In genomic region chr1:19454265-19455198, GRCh38 we compare ENCODE assay signal across 9 cellular contexts. TPM values are rescaled to one million over a fixed set of nuclear protein-coding genes. Genes with fewer than 3 reads are reported as not detected.
DNase-seq lines count a peak whose midpoint lies in the region; ATAC-seq and TF ChIP-seq lines count a peak whose summit lies in the region.
"Had no signal": no experiment of that assay in that cellular context is flagged by ENCODE, and none has a peak within 500 bp of the region (broad histone marks: within the 10 kb centered on the region; RNA-seq: fewer than 3 reads in every experiment).

No MANE protein-coding gene starts in this region.

- DNase-seq in GDM1 (lab: John Stamatoyannopoulos, UW) (peak; percentile 57), WTC11 (ENCODE audit: low spot score) (no peak), left ventricle myocardium superior (peak; percentile 54), sciatic nerve (ENCODE audit: low spot score) (no peak), SHP77 (lab: John Stamatoyannopoulos, UW) (no peak)
- no peak for DNase-seq in stimulated activated CD4-positive, alpha-beta T cell treated with anti-CD3 and anti-CD28 coated beads, Interleukin-4, amount 100 ng/mL, for 24 hours
- DNase-seq in effector CD4-positive, alpha-beta T cell = no peak
- DNase-seq: NCI-H446 treated with DMSO at 0.1 percent for 48 hours had no signal

- no peak overlapping the region for H3K27ac Mint-ChIP-seq in WTC11

- CTCF ChIA-PET in WTC11 (lab: Charles Lee) = interaction anchor here (1.0 to 2.2 kb wide), 5 partner anchors 33 to 199 kb away, joined by 3 to 8 read pairs (median 3); no protein-coding TSS in a partner anchor

- POLR2A ChIA-PET in WTC11 (lab: Charles Lee) = no interaction called here

- no peaks in the 10 kb centered on the region for H3K36me3 Mint-ChIP-seq in WTC11

- peak overlapping the region; percentile 30; the same call in 1 of the 2 replicates for H3K4me3 Mint-ChIP-seq in WTC11

- ATAC-seq in WTC11 (peak; percentile 12; the same call in 1 of the 2 replicates), left ventricle myocardium superior (peak; percentile 16), sciatic nerve (peak; percentile 44), GM18907 (IDR thresholded peaks at IDR 0.05; ENCODE audit: unreplicated experiment) (no peak)

- intact Hi-C loops in left ventricle myocardium superior (cut with micrococcal nuclease) (no loop called here), sciatic nerve (cut with DNase I) (no loop called here)

- peaks cover 83% of the 10 kb centered on the region for H3K4me1 Mint-ChIP-seq in WTC11

- H3K27me3 Mint-ChIP-seq in WTC11 (ENCODE audit: low read depth) = no peaks in the 10 kb centered on the region

- no peaks in the 10 kb centered on the region for H3K9me3 Mint-ChIP-seq in WTC11

- TF ChIP-seq CTCF in WTC11 (IDR thresholded peaks at IDR 0.05) = no peak

TF ChIP-seq in WTC11, 78 proteins besides CTCF, POLR2A, EP300 and RAD21:
- TF ChIP-seq KAT7 (CRISPR knock-in tag; IDR thresholded peaks at IDR 0.05; ENCODE audit: borderline replicate concordance) (no peak), EMX1 (CRISPR knock-in tag; IDR thresholded peaks at IDR 0.05) (no peak), CREM (CRISPR knock-in tag; IDR thresholded peaks at IDR 0.05) (no peak), GRHL2 (CRISPR knock-in tag; IDR thresholded peaks at IDR 0.05; ENCODE audit: insufficient replicate concordance, severe bottlenecking) (no peak), ZNF219 (CRISPR knock-in tag; IDR thresholded peaks at IDR 0.05; ENCODE audit: borderline replicate concordance) (no peak), OVOL2 (CRISPR knock-in tag; IDR thresholded peaks at IDR 0.05; ENCODE audit: borderline replicate concordance) (no peak), CBFB (CRISPR knock-in tag; IDR thresholded peaks at IDR 0.05; ENCODE audit: low read depth) (no peak), PRDM15 (CRISPR knock-in tag; IDR thresholded peaks at IDR 0.05) (no peak), JAZF1 (CRISPR knock-in tag; IDR thresholded peaks at IDR 0.05) (no peak), TEAD4 (CRISPR knock-in tag; IDR thresholded peaks at IDR 0.05) (no peak), ZBTB21 (CRISPR knock-in tag; IDR thresholded peaks at IDR 0.05; ENCODE audit: borderline replicate concordance) (no peak), RORB (CRISPR knock-in tag; IDR thresholded peaks at IDR 0.05) (no peak)
- TF ChIP-seq, protein P1, sequence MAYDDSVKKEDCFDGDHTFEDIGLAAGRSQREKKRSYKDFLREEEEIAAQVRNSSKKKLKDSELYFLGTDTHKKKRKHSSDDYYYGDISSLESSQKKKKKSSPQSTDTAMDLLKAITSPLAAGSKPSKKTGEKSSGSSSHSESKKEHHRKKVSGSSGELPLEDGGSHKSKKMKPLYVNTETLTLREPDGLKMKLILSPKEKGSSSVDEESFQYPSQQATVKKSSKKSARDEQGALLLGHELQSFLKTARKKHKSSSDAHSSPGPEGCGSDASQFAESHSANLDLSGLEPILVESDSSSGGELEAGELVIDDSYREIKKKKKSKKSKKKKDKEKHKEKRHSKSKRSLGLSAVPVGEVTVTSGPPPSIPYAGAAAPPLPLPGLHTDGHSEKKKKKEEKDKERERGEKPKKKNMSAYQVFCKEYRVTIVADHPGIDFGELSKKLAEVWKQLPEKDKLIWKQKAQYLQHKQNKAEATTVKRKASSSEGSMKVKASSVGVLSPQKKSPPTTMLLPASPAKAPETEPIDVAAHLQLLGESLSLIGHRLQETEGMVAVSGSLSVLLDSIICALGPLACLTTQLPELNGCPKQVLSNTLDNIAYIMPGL (CRISPR knock-in tag; IDR thresholded peaks at IDR 0.05) = no peak

RNA-seq across cellular contexts. Expression of gene CAPZB, which starts 30.8 kb away (rescaled TPM):
- 348 to 380 TPM (median 363 TPM) in 3 replicates for total RNA-seq in WTC11 (2021)
- 252 TPM for total RNA-seq in left ventricle myocardium superior
- 198 TPM for total RNA-seq in sciatic nerve

Comparison
In these comparisons a context has a peak if more than half of its experiments do, and no peak if none do; other contexts are left out.
1. DNase-seq: peak in GDM1 (single experiment) and left ventricle myocardium superior (single experiment); none in WTC11 (single experiment), sciatic nerve (single experiment), stimulated activated CD4-positive, alpha-beta T cell treated with anti-CD3 and anti-CD28 coated beads, Interleukin-4, amount 100 ng/mL, for 24 hours (single experiment), SHP77 (0 of 2) and effector CD4-positive, alpha-beta T cell (single experiment).